Comparison of ENCODE assay signal across 11 cellular contexts in genomic region chr9:27413507-27414214, GRCh38.
DNase-seq lines count a peak whose midpoint lies in the region; ATAC-seq, FAIRE-seq and TF ChIP-seq lines count a peak whose summit lies in the region.
"Had no signal": no experiment of that assay in that cellular context is flagged by ENCODE, and none has a peak within 500 bp of the region (broad histone marks: within the 10 kb centered on the region; RNA-seq: fewer than 3 reads in every experiment).

No MANE protein-coding gene starts in this region.

- H3K27me3 ChIP-seq in ACC112 (ENCODE audit: insufficient read depth, low read length) (no peaks in the 10 kb centered on the region), body of pancreas (no peaks in the 10 kb centered on the region), heart right ventricle (no peaks in the 10 kb centered on the region), pancreas (no peaks in the 10 kb centered on the region)
- H3K27me3 ChIP-seq: neutrophil had no signal

- FAIRE-seq in pancreas (lab: Jason Lieb, UNC): no peak
- FAIRE-seq: H1 had no signal

- no peaks in the 10 kb centered on the region for H3K79me2 ChIP-seq in ACC112 (ENCODE audit: control insufficient read depth, insufficient read depth, low read length, unreplicated experiment)

- 22 to 37% methylated on average over 6 of the region's 6 CpGs for WGBS in body of pancreas, 2 donors
- 52 to 61% methylated on average over 6 of the region's 6 CpGs for WGBS in heart right ventricle, 2 donors
- 28 to 40% methylated on average over 6 of the region's 6 CpGs for WGBS in pancreas, 2 donors

- ATAC-seq in body of pancreas (peak; percentile 24), heart right ventricle (peak in 5 of 8 donors; percentile 20 to 32 (median 25)), pancreas (peak; percentile 9 to 64 (median 31)), GM21360 (IDR thresholded peaks at IDR 0.05; ENCODE audit: unreplicated experiment) (no peak)

- H2AFZ ChIP-seq in ACC112 (ENCODE audit: low read length, unreplicated experiment): peak overlapping the region; percentile 99

- DNase-seq in body of pancreas: no peak
- DNase-seq in heart right ventricle: no peak
- DNase-seq in pancreas: no peak
- DNase-seq in KG1 (lab: John Stamatoyannopoulos, UW): no peak
- DNase-seq in NCI-H2081 (lab: John Stamatoyannopoulos, UW): no peak
- DNase-seq in hepatic stellate cell (ENCODE audit: low spot score): no peak
- DNase-seq: NCI-H1048 had no signal

- no peak for TF ChIP-seq POLR2A in body of pancreas (IDR thresholded peaks at IDR 0.05)

- H3K4me1 ChIP-seq in ACC112 (ENCODE audit: control insufficient read depth, insufficient read depth, low read length, unreplicated experiment) (peaks cover 15% of the 10 kb centered on the region), body of pancreas (peaks cover 25% of the 10 kb centered on the region), heart right ventricle (peaks cover 0 to 27% (median 17%) of the 10 kb centered on the region in 9 donors), pancreas (peaks cover 7 to 19% (median 13%) of the 10 kb centered on the region in 3 donors)

- H3K27ac ChIP-seq in ACC112 (ENCODE audit: low read depth, low read length): no peak overlapping the region
- peak overlapping the region; percentile 22 to 69 (median 50) for H3K27ac ChIP-seq in body of pancreas
- H3K27ac ChIP-seq in heart right ventricle: peak overlapping the region in 7 of 10 donors; percentile 18 to 55 (median 40)
- H3K27ac ChIP-seq in pancreas: peak overlapping the region in 2 of 4 donors; percentile 27 to 29
- H3K27ac ChIP-seq: neutrophil had no signal

- H3K4me3 ChIP-seq in ACC112 (ENCODE audit: low read depth, low read length): peak overlapping the region; percentile 81
- H3K4me3 ChIP-seq in body of pancreas: no peak overlapping the region
- peak overlapping the region in 7 of 10 donors; percentile 15 to 46 (median 30) for H3K4me3 ChIP-seq in heart right ventricle
- peak overlapping the region in 1 of 4 donors; percentile 15 for H3K4me3 ChIP-seq in pancreas

- H3K9me3 ChIP-seq in body of pancreas (no peaks in the 10 kb centered on the region), heart right ventricle (no peaks in the 10 kb centered on the region), pancreas (no peaks in the 10 kb centered on the region)
- H3K9me3 ChIP-seq: neutrophil had no signal

- TF ChIP-seq CTCF in body of pancreas (IDR thresholded peaks at IDR 0.05): no peak
- no peak for TF ChIP-seq CTCF in heart right ventricle (IDR thresholded peaks at IDR 0.05)
- no peak for TF ChIP-seq CTCF in pancreas (IDR thresholded peaks at IDR 0.05)

- intact Hi-C loops in body of pancreas (cut with DNase I): no loop called here
- intact Hi-C loops in heart right ventricle (cut with DNase I): loop anchor here in 2 of 10 donors (2.0 to 5.0 kb wide), 2 partner anchors 49 to 63 kb away; no protein-coding TSS in a partner anchor
- intact Hi-C loops in pancreas (cut with DNase I): no loop called here

- no peaks in the 10 kb centered on the region for H3K36me3 ChIP-seq in ACC112 (ENCODE audit: insufficient read depth, low read length)
- H3K36me3 ChIP-seq in body of pancreas (replicated peaks in 1 of 2; ENCODE audit: insufficient read depth in 1 of 2, low read depth in 2 of 2): no peaks in the 10 kb centered on the region
- H3K36me3 ChIP-seq in heart right ventricle: no peaks in the 10 kb centered on the region
- H3K36me3 ChIP-seq in pancreas: no peaks in the 10 kb centered on the region
- H3K36me3 ChIP-seq: neutrophil had no signal

Comparison
In these comparisons a context has a peak if more than half of its experiments do, and no peak if none do; other contexts are left out.
1. H3K4me3 ChIP-seq: peak in ACC112 (single experiment) and heart right ventricle (7 of 10); none in body of pancreas (0 of 2).